ENCODE assay signal across 8 cellular contexts in genomic region chr11:118145285-118146227, GRCh38. TPM values are rescaled to one million over a fixed set of nuclear protein-coding genes. Genes with fewer than 3 reads are reported as not detected.
A peak's percentile ranks its signal among the peaks of the same experiment; 100 is the strongest.
DNase-seq lines count a peak whose midpoint lies in the region; ATAC-seq and TF ChIP-seq lines count a peak whose summit lies in the region.

No MANE protein-coding gene starts in this region.

- TF ChIP-seq CTCF in kidney epithelial cell (IDR thresholded peaks at IDR 0.05; ENCODE audit: insufficient read depth, low read length, poor library complexity, severe bottlenecking): peak; percentile 91

- no peaks in the 10 kb centered on the region for H3K36me3 ChIP-seq in kidney epithelial cell (ENCODE audit: control insufficient read depth, insufficient read depth, low read length)

- H3K27me3 ChIP-seq in kidney epithelial cell (ENCODE audit: control insufficient read depth, insufficient read depth, low read length): peaks cover 68% of the 10 kb centered on the region

- peak; percentile 78 for ATAC-seq in HG03066 (IDR thresholded peaks at IDR 0.05; ENCODE audit: low read depth, unreplicated experiment)

- peak overlapping the region; percentile 56 for H3K4me3 ChIP-seq in kidney epithelial cell (ENCODE audit: low read depth, low read length)

- DNase-seq in NCI-H1436 (lab: John Stamatoyannopoulos, UW) (peak; percentile 86), NCI-H1436 treated with DMSO at 0.1 percent for 48 hours (lab: John Stamatoyannopoulos, UW) (no peak), NCI-H2227 treated with DMSO at 0.1 percent for 48 hours (lab: John Stamatoyannopoulos, UW) (peak; percentile 81), cerebellar nuclear complex (lab: John Stamatoyannopoulos, UW) (peak; percentile 10 to 87), kidney epithelial cell (ENCODE audit: low read depth) (peak; percentile 19)
- peak; percentile 90 for DNase-seq in activated CD4-positive, CD25-positive, alpha-beta regulatory T cell treated with anti-CD3 and anti-CD28 coated beads, Interleukin-2, amount 50 U/mL, for 72 hours
- DNase-seq in stimulated activated CD4-positive, alpha-beta T cell treated with anti-CD3 and anti-CD28 coated beads, Interleukin-15, amount 100 ng/mL, for 1 hour (ENCODE audit: low read depth in 1 of 2, low spot score in 1 of 2): peak; percentile 77 to 81

RNA-seq across cellular contexts. Expression of gene SCN4B, which starts 7.1 kb away (rescaled TPM):
- 0.41 and 0.79 TPM in 2 replicates for total RNA-seq in kidney epithelial cell

RNA-seq across cellular contexts. Expression of gene SCN2B, which starts 30.9 kb away (rescaled TPM):
- total RNA-seq in kidney epithelial cell: 0.04 and 0.07 TPM in 2 replicates

RNA-seq across cellular contexts. Expression of gene SMIM35, which starts 58.8 kb away (rescaled TPM):
- not detected in 2 replicates for total RNA-seq in kidney epithelial cell
